ENCODE assay signal across 14 cellular contexts in the genomic region with DNA sequence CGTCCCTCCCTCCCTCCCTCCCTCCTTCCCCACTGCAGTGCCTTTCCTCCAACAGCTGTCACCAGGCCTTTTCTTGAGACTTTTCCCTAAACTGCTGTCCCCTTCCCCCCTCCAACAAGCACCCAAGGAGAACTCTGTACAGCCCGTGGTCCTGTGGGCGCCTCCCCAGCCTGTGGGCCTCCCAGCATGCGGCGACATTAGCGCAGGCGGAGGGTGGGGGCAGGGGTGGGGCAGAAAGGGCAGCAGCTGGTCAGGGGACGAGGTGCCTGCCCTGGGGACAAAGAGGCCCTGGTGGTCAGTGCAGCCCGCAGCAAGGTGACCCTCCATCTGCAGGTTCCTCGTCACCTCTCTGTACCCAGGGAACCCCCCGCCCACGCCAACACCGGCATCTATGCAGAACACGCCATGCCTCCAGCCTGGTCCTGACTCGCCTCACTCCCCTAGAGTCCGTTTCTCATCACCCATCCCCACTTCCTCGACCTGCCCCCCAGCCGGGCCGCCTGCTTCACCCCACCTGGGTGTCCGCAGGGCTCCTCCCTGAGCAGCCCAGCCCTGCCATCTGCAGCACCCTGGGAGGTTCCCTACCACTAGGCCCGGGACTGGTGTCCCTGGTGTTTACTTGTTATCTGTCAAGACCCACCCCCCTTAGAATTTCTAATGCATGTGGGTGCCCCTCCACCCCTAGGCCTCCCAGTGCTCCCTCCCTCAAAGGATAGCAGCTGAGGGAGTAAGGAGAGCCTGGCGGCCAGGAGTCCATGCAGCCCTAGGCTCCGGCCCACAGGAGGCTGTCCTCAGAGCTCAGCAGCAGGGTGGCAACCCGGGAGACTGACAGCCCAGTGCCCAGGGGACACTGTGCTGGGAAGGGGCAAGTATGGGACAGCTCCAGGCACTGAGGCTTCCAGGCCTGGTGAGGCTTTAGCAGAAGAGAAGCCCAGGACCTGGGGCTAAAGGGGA.
DNase-seq lines count a peak whose midpoint lies in the region; ATAC-seq and TF ChIP-seq lines count a peak whose summit lies in the region.
"Had no signal": no experiment of that assay in that cellular context is flagged by ENCODE, and none has a peak within 500 bp of the region (broad histone marks: within the 10 kb centered on the region; RNA-seq: fewer than 3 reads in every experiment).

No MANE protein-coding gene starts in this region.

- ATAC-seq in HG03342 (IDR thresholded peaks at IDR 0.05; ENCODE audit: unreplicated experiment) = no peak

- no peaks in the 10 kb centered on the region for H3K79me2 ChIP-seq in OCI-LY7 (ENCODE audit: insufficient read depth, low read depth, low read length)

- no peak for TF ChIP-seq EP300 in esophagus muscularis mucosa (IDR thresholded peaks at IDR 0.05)

- no peak for TF ChIP-seq CTCF in right atrium auricular region (IDR thresholded peaks at IDR 0.05)
- TF ChIP-seq CTCF in Peyer's patch (IDR thresholded peaks at IDR 0.05) = no peak
- no peak for TF ChIP-seq CTCF in OCI-LY7 (conservative IDR thresholded peaks at IDR 0.05; ENCODE audit: low read length)
- no peak for TF ChIP-seq CTCF in testis (IDR thresholded peaks at IDR 0.05)
- no peak for TF ChIP-seq CTCF in esophagus muscularis mucosa (IDR thresholded peaks at IDR 0.05)

- peak; percentile 76 for DNase-seq in cardiac septum (ENCODE audit: low spot score)
- no peak for DNase-seq in right atrium auricular region (ENCODE audit: low spot score)
- peak in 2 of 3 donors; percentile 36 to 39 for DNase-seq in Peyer's patch
- DNase-seq in mesenteric fat pad (ENCODE audit: low spot score) = peak; percentile 53
- no peak for DNase-seq in OCI-LY7 (ENCODE audit: low spot score)
- no peak for DNase-seq in testis
- DNase-seq in esophagus muscularis mucosa (ENCODE audit: extremely low spot score) = no peak
- DNase-seq: esophagus squamous epithelium, IMR-90, NCI-H510A treated with DMSO at 0.1 percent for 48 hours, T1000 had no signal

- H3K4me1 ChIP-seq in right atrium auricular region (peaks cover 0 to 22% of the 10 kb centered on the region in 2 donors), Peyer's patch (peaks cover 0 to 10% (median 0%) of the 10 kb centered on the region in 4 donors), OCI-LY7 (ENCODE audit: insufficient read depth, low read length, poor library complexity, severe bottlenecking) (no peaks in the 10 kb centered on the region), testis (peaks cover 26% of the 10 kb centered on the region), esophagus muscularis mucosa (peaks cover 0 to 12% (median 8%) of the 10 kb centered on the region in 4 donors)
- H3K4me1 ChIP-seq: pancreas, vagina had no signal

- H3K27ac ChIP-seq in right atrium auricular region (no peak overlapping the region), Peyer's patch (no peak overlapping the region), OCI-LY7 (ENCODE audit: low read depth, low read length, poor library complexity, severe bottlenecking) (no peak overlapping the region), testis (no peak overlapping the region), esophagus muscularis mucosa (replicated peaks in 1 of 4) (no peak overlapping the region)
- H3K27ac ChIP-seq: esophagus squamous epithelium, pancreas, vagina had no signal

- no peaks in the 10 kb centered on the region for H3K9me2 ChIP-seq in OCI-LY7 (ENCODE audit: insufficient read depth, low read length)

- no peaks in the 10 kb centered on the region for H3K36me3 ChIP-seq in right atrium auricular region
- no peaks in the 10 kb centered on the region for H3K36me3 ChIP-seq in Peyer's patch
- H3K36me3 ChIP-seq in OCI-LY7 (ENCODE audit: insufficient read depth, low read length) = no peaks in the 10 kb centered on the region
- H3K36me3 ChIP-seq in testis (ENCODE audit: low read depth, missing control alignments) = no peaks in the 10 kb centered on the region
- no peaks in the 10 kb centered on the region for H3K36me3 ChIP-seq in esophagus muscularis mucosa
- H3K36me3 ChIP-seq: esophagus squamous epithelium, pancreas, vagina had no signal

- H3K4me3 ChIP-seq in right atrium auricular region (no peak overlapping the region), Peyer's patch (no peak overlapping the region), OCI-LY7 (ENCODE audit: low read depth, low read length, poor library complexity, severe bottlenecking) (no peak overlapping the region), testis (no peak overlapping the region), esophagus muscularis mucosa (no peak overlapping the region)
- H3K4me3 ChIP-seq: esophagus squamous epithelium, pancreas, vagina had no signal

- H3K9me3 ChIP-seq in right atrium auricular region (no peaks in the 10 kb centered on the region), Peyer's patch (no peaks in the 10 kb centered on the region), OCI-LY7 (ENCODE audit: low read length) (no peaks in the 10 kb centered on the region), testis (no peaks in the 10 kb centered on the region), esophagus muscularis mucosa (no peaks in the 10 kb centered on the region)
- H3K9me3 ChIP-seq: esophagus squamous epithelium, pancreas, vagina had no signal

- BruUV-seq in OCI-LY7 (replicated peaks; lab: Mats Ljungman, UMichigan) = no TSS peak

- H4K20me1 ChIP-seq in OCI-LY7 (ENCODE audit: insufficient read depth, low read length) = no peaks in the 10 kb centered on the region

- CTCF ChIA-PET in OCI-LY7 (lab: Charles Lee; ENCODE audit: unreplicated experiment) = no interaction called here

- no peak overlapping the region for H3K4me2 ChIP-seq in OCI-LY7 (ENCODE audit: low read length)

- TF ChIP-seq POLR2A in Peyer's patch (IDR thresholded peaks at IDR 0.05) (no peak), testis (IDR thresholded peaks at IDR 0.05) (no peak), esophagus muscularis mucosa (IDR thresholded peaks at IDR 0.05; ENCODE audit: low read depth) (no peak)

- 76 to 88% methylated on average over 5 to 24 of the region's 24 CpGs for WGBS in testis, 2 donors
- 79% methylated on average over 24 of the region's 24 CpGs for WGBS in esophagus muscularis mucosa

- intact Hi-C loops in cardiac septum (cut with DNase I) = no loop called here
- intact Hi-C loops in OCI-LY7 (cut with micrococcal nuclease; ENCODE audit: unreplicated experiment) = no loop called here
- intact Hi-C loops in testis (cut with DNase I; ENCODE audit: low total_unique reads) = no loop called here
- intact Hi-C loops in esophagus muscularis mucosa (cut with DNase I) = no loop called here

- H2AFZ ChIP-seq in OCI-LY7 (ENCODE audit: low read length) = no peak overlapping the region

- H3K27me3 ChIP-seq in right atrium auricular region (no peaks in the 10 kb centered on the region), Peyer's patch (no peaks in the 10 kb centered on the region), testis (no peaks in the 10 kb centered on the region), esophagus muscularis mucosa (peaks cover 0 to 19% (median 0%) of the 10 kb centered on the region in 4 donors)
- H3K27me3 ChIP-seq: pancreas, vagina had no signal

- POLR2A ChIA-PET in OCI-LY7 (lab: Charles Lee) = no interaction called here

Comparison
In these comparisons a context has a peak if more than half of its experiments do, and no peak if none do; other contexts are left out.
1. DNase-seq: peak in cardiac septum (single experiment), Peyer's patch (2 of 3) and mesenteric fat pad (single experiment); none in right atrium auricular region (single experiment), OCI-LY7 (single experiment), testis (single experiment) and esophagus muscularis mucosa (single experiment).